Comparison of ENCODE assay signal across 14 cellular contexts in genomic region chr1:97505816-97506215, GRCh38.
A peak's percentile ranks its signal among the peaks of the same experiment; 100 is the strongest.
DNase-seq lines count a peak whose midpoint lies in the region; ATAC-seq, FAIRE-seq and TF ChIP-seq lines count a peak whose summit lies in the region.
"Had no signal": no experiment of that assay in that cellular context is flagged by ENCODE, and none has a peak within 500 bp of the region (broad histone marks: within the 10 kb centered on the region; RNA-seq: fewer than 3 reads in every experiment).

No MANE protein-coding gene starts in this region.

- H3K4me3 ChIP-seq in kidney (ENCODE audit: low read length in 2 of 2): no peak overlapping the region
- H3K4me3 ChIP-seq: HAP-1, tibial artery had no signal

- no peaks in the 10 kb centered on the region for H3K36me3 ChIP-seq in kidney (ENCODE audit: control insufficient read depth in 1 of 2, insufficient read depth in 2 of 2, low read length in 2 of 2)
- H3K36me3 ChIP-seq: HAP-1 had no signal

- no peak overlapping the region for H3K27ac ChIP-seq in kidney (ENCODE audit: low read depth in 2 of 2, low read length in 2 of 2)
- H3K27ac ChIP-seq: tibial artery had no signal

- no peak overlapping the region for H3K9ac ChIP-seq in kidney (ENCODE audit: low read length in 2 of 2)

- TF ChIP-seq CTCF in kidney (IDR thresholded peaks at IDR 0.05; ENCODE audit: borderline replicate concordance, extremely low read depth, insufficient read depth): no peak

- peaks cover 0 to 5% of the 10 kb centered on the region in 2 donors for H3K9me3 ChIP-seq in kidney (ENCODE audit: control insufficient read depth in 1 of 2, low read length in 2 of 2)
- H3K9me3 ChIP-seq: HAP-1, tibial artery had no signal

- ATAC-seq in GM18499 (IDR thresholded peaks at IDR 0.05; ENCODE audit: insufficient read depth, unreplicated experiment) (peak; percentile 93), GM19452 (IDR thresholded peaks at IDR 0.05; ENCODE audit: unreplicated experiment) (peak; percentile 99), HG02852 (IDR thresholded peaks at IDR 0.05; ENCODE audit: unreplicated experiment) (peak; percentile 83), HG03469 (IDR thresholded peaks at IDR 0.05; ENCODE audit: unreplicated experiment) (peak; percentile 81), left colon (no peak)
- ATAC-seq: SK-N-SH treated with all-trans-retinoic acid at 6 μM for 48 hours had no signal

- no peaks in the 10 kb centered on the region for H3K4me1 ChIP-seq in kidney (ENCODE audit: control insufficient read depth in 1 of 2, insufficient read depth in 1 of 2, low read depth in 1 of 2, low read length in 2 of 2)
- H3K4me1 ChIP-seq: HAP-1, tibial artery had no signal

- intact Hi-C loops in kidney (cut with DNase I) (no loop called here), left colon (cut with DNase I, micrococcal nuclease) (no loop called here)

- no peak for FAIRE-seq in kidney (lab: Jason Lieb, UNC)

- no peak for DNase-seq in kidney
- no peak for DNase-seq in NCI-H510A (lab: John Stamatoyannopoulos, UW)
- no peak for DNase-seq in left colon
- no peak for DNase-seq in DMS79 treated with DMSO at 0.1 percent for 48 hours (lab: John Stamatoyannopoulos, UW)
- DNase-seq: activated CD4-positive, alpha-beta T cell treated with anti-CD3 and anti-CD28 coated beads, Interleukin-2, amount 10 ng/mL, durations not matched to agents 7 days and 5 days; foreskin melanocyte; NCI-H82; tibial artery had no signal
